Comparison of ENCODE assay signal across 26 cellular contexts in genomic region chr12:131726-132465, GRCh38.
A peak's percentile ranks its signal among the peaks of the same experiment; 100 is the strongest.
DNase-seq lines count a peak whose midpoint lies in the region; ATAC-seq and TF ChIP-seq lines count a peak whose summit lies in the region.
"Had no signal": no experiment of that assay in that cellular context is flagged by ENCODE, and none has a peak within 500 bp of the region (broad histone marks: within the 10 kb centered on the region; RNA-seq: fewer than 3 reads in every experiment).

No MANE protein-coding gene starts in this region.

- no peaks in the 10 kb centered on the region for H3K9me3 Mint-ChIP-seq in activated naive CD4-positive, alpha-beta T cell treated with anti-CD3 and anti-CD28 coated beads, Interleukin-2, amount 50 U/mL, for 24 hours
- H3K9me3 Mint-ChIP-seq in activated naive CD4-positive, alpha-beta T cell treated with anti-CD3 and anti-CD28 coated beads, Interleukin-2, amount 50 U/mL, for 72 hours = no peaks in the 10 kb centered on the region
- H3K9me3 Mint-ChIP-seq in naive thymus-derived CD4-positive, alpha-beta T cell = no peaks in the 10 kb centered on the region
- H3K9me3 Mint-ChIP-seq: dendritic cell treated with granulocyte-macrophage colony-stimulating factor and Interleukin-4, amounts not matched to agents 40 ng/mL and 50 ng/mL, for 4 days; T-helper 1 cell treated with Interleukin-12 subunit alpha and Interleukin-12 subunit beta and Interleukin-4 antibody, amounts not matched to agents 30 μg/mL and 1 μg/mL, for 36 hours had no signal

- intact Hi-C loops in naive thymus-derived CD4-positive, alpha-beta T cell (cut with micrococcal nuclease) = no loop called here

- peak overlapping the region; percentile 56 for H3K27ac Mint-ChIP-seq in activated naive CD4-positive, alpha-beta T cell treated with anti-CD3 and anti-CD28 coated beads, Interleukin-2, amount 50 U/mL, for 24 hours
- no peak overlapping the region for H3K27ac Mint-ChIP-seq in activated naive CD4-positive, alpha-beta T cell treated with anti-CD3 and anti-CD28 coated beads, Interleukin-2, amount 50 U/mL, for 72 hours
- no peak overlapping the region for H3K27ac Mint-ChIP-seq in naive thymus-derived CD4-positive, alpha-beta T cell
- H3K27ac Mint-ChIP-seq: CD8-positive, alpha-beta memory T cell; dendritic cell treated with granulocyte-macrophage colony-stimulating factor and Interleukin-4, amounts not matched to agents 40 ng/mL and 50 ng/mL, for 4 days; IgD-negative memory B cell; T-helper 1 cell treated with Interleukin-12 subunit alpha and Interleukin-12 subunit beta and Interleukin-4 antibody, amounts not matched to agents 30 μg/mL and 1 μg/mL, for 36 hours had no signal

- H3K9me3 ChIP-seq in naive thymus-derived CD4-positive, alpha-beta T cell (ENCODE audit: control insufficient read depth in 2 of 3, low read length in 3 of 3) = no peaks in the 10 kb centered on the region
- H3K9me3 ChIP-seq: adrenal gland, prostate gland, upper lobe of right lung had no signal

- H3K27ac ChIP-seq in naive thymus-derived CD4-positive, alpha-beta T cell (ENCODE audit: low read depth, low read length) = no peak overlapping the region
- H3K27ac ChIP-seq: 22Rv1, adrenal gland, GM23248, prostate gland, upper lobe of right lung had no signal

- no peaks in the 10 kb centered on the region for H3K27me3 ChIP-seq in naive thymus-derived CD4-positive, alpha-beta T cell (ENCODE audit: control insufficient read depth in 2 of 2, insufficient read depth in 2 of 2, low read length in 2 of 2)
- H3K27me3 ChIP-seq: adrenal gland, upper lobe of right lung had no signal

- no peaks in the 10 kb centered on the region for H3K4me1 ChIP-seq in naive thymus-derived CD4-positive, alpha-beta T cell (ENCODE audit: control insufficient read depth in 2 of 2, insufficient read depth in 2 of 2, low read length in 2 of 2)
- H3K4me1 ChIP-seq: adrenal gland, prostate gland, upper lobe of right lung had no signal

- ATAC-seq in activated naive CD4-positive, alpha-beta T cell treated with anti-CD3 and anti-CD28 coated beads, Interleukin-2, amount 50 U/mL, for 72 hours = no peak
- ATAC-seq in naive thymus-derived CD4-positive, alpha-beta T cell = no peak
- no peak for ATAC-seq in HG03469 (IDR thresholded peaks at IDR 0.05; ENCODE audit: unreplicated experiment)
- ATAC-seq: upper lobe of right lung had no signal

- H3K4me3 Mint-ChIP-seq in activated naive CD4-positive, alpha-beta T cell treated with anti-CD3 and anti-CD28 coated beads, Interleukin-2, amount 50 U/mL, for 24 hours = no peak overlapping the region
- no peak overlapping the region for H3K4me3 Mint-ChIP-seq in naive thymus-derived CD4-positive, alpha-beta T cell
- H3K4me3 Mint-ChIP-seq: CD8-positive, alpha-beta memory T cell; dendritic cell treated with granulocyte-macrophage colony-stimulating factor and Interleukin-4, amounts not matched to agents 40 ng/mL and 50 ng/mL, for 4 days; T-helper 1 cell treated with Interleukin-12 subunit alpha and Interleukin-12 subunit beta and Interleukin-4 antibody, amounts not matched to agents 30 μg/mL and 1 μg/mL, for 36 hours had no signal

- CTCF ChIA-PET in naive thymus-derived CD4-positive, alpha-beta T cell (lab: Charles Lee) = no interaction called here

- POLR2A ChIA-PET in naive thymus-derived CD4-positive, alpha-beta T cell (lab: Charles Lee) = no interaction called here

- H3K27me3 Mint-ChIP-seq in activated naive CD4-positive, alpha-beta T cell treated with anti-CD3 and anti-CD28 coated beads, Interleukin-2, amount 50 U/mL, for 24 hours = no peaks in the 10 kb centered on the region
- H3K27me3 Mint-ChIP-seq in naive thymus-derived CD4-positive, alpha-beta T cell = peaks cover 0 to 30% (median 20%) of the 10 kb centered on the region in 5 donors

- no peaks in the 10 kb centered on the region for H3K36me3 Mint-ChIP-seq in activated naive CD4-positive, alpha-beta T cell treated with anti-CD3 and anti-CD28 coated beads, Interleukin-2, amount 50 U/mL, for 24 hours
- no peaks in the 10 kb centered on the region for H3K36me3 Mint-ChIP-seq in activated naive CD4-positive, alpha-beta T cell treated with anti-CD3 and anti-CD28 coated beads, Interleukin-2, amount 50 U/mL, for 72 hours
- no peaks in the 10 kb centered on the region for H3K36me3 Mint-ChIP-seq in naive thymus-derived CD4-positive, alpha-beta T cell
- H3K36me3 Mint-ChIP-seq: CD8-positive, alpha-beta memory T cell; IgD-negative memory B cell had no signal

- H3K36me3 ChIP-seq in naive thymus-derived CD4-positive, alpha-beta T cell (ENCODE audit: control insufficient read depth in 2 of 3, insufficient read depth in 3 of 3, low read length in 3 of 3) = no peaks in the 10 kb centered on the region
- H3K36me3 ChIP-seq: adrenal gland, prostate gland, upper lobe of right lung had no signal

- DNase-seq in activated naive CD4-positive, alpha-beta T cell treated with anti-CD3 and anti-CD28 coated beads, Interleukin-2, amount 50 U/mL, for 72 hours (ENCODE audit: low spot score in 2 of 2) = no peak
- peak; percentile 58 for DNase-seq in M059J (ENCODE audit: low read depth)
- DNase-seq in choroid plexus epithelial cell (ENCODE audit: low read depth) = peak; percentile 15
- DNase-seq in renal cortical epithelial cell (ENCODE audit: low read depth) = peak; percentile 25
- no peak for DNase-seq in stimulated activated naive CD4-positive, alpha-beta T cell (lab: John Stamatoyannopoulos, UW)
- no peak for DNase-seq in naive thymus-derived CD4-positive, alpha-beta T cell
- DNase-seq: activated CD4-positive, alpha-beta T cell treated with anti-CD3 and anti-CD28 coated beads for 1 hour; adrenal gland; AML-193; CD8-positive, alpha-beta memory T cell; DMS53; GM23248; islet precursor cell; NCI-H526; small intestine; stimulated activated CD4-positive, alpha-beta T cell treated with anti-CD3 and anti-CD28 coated beads, Interleukin-1b, Interleukin-23, amount 100 ng/mL, for 48 hours; substantia nigra; upper lobe of right lung had no signal

- no peak for TF ChIP-seq CTCF in choroid plexus epithelial cell (conservative IDR thresholded peaks at IDR 0.05; ENCODE audit: low read depth, low read length)

- no peaks in the 10 kb centered on the region for H3K4me1 Mint-ChIP-seq in activated naive CD4-positive, alpha-beta T cell treated with anti-CD3 and anti-CD28 coated beads, Interleukin-2, amount 50 U/mL, for 24 hours
- peaks cover 0 to 1% (median 0%) of the 10 kb centered on the region in 7 donors for H3K4me1 Mint-ChIP-seq in naive thymus-derived CD4-positive, alpha-beta T cell
- H3K4me1 Mint-ChIP-seq: CD8-positive, alpha-beta memory T cell had no signal

- no peak overlapping the region for H3K4me3 ChIP-seq in choroid plexus epithelial cell (ENCODE audit: low read depth, low read length)
- no peak overlapping the region for H3K4me3 ChIP-seq in naive thymus-derived CD4-positive, alpha-beta T cell (ENCODE audit: low read length)
- H3K4me3 ChIP-seq: adrenal gland, GM23248, lung, prostate gland, upper lobe of right lung had no signal

Comparison
In these comparisons a context has a peak if more than half of its experiments do, and no peak if none do; other contexts are left out.
1. DNase-seq: peak in M059J (single experiment), choroid plexus epithelial cell (single experiment) and renal cortical epithelial cell (single experiment); none in activated naive CD4-positive, alpha-beta T cell treated with anti-CD3 and anti-CD28 coated beads, Interleukin-2, amount 50 U/mL, for 72 hours (0 of 2), stimulated activated naive CD4-positive, alpha-beta T cell (0 of 6) and naive thymus-derived CD4-positive, alpha-beta T cell (0 of 9).